Comparison of ENCODE assay signal across 18 cellular contexts in the genomic region with DNA sequence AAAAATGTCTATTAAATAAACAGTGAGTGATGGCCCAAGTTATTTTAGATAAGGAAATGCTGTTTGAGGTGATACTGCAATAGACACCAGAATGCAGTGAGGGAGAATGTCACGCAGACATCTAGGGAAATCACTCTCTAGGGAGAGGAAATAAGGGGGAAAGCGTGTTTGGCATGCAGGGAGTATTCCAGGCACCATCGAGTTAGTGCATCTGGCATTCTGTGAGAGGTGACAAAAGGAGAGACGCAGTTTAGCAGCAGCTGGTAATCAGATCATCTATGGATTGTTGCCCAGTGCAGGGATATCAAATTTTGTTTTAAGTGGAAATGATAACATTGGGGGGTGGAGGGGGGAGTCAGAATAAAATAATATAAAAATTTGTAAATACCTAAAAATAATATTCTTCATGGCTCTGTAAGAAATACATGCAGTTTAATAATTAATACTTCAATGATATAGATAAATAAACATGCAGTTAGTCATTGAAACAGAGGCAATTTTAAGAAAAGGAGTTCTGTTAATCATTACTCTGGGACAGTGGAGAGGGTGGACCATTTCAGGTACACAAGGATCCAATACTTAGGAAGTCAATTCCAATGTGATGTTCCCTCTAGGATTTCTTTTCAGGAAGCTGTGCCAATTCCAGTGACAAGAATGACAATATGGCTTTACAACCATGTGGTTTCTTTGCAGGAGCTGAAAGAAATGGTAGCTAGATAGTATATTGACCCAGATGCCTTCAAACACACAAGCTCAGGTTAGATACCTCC.
DNase-seq lines count a peak whose midpoint lies in the region; ATAC-seq lines count a peak whose summit lies in the region.
"Had no signal": no experiment of that assay in that cellular context is flagged by ENCODE, and none has a peak within 500 bp of the region (broad histone marks: within the 10 kb centered on the region; RNA-seq: fewer than 3 reads in every experiment).

No MANE protein-coding gene starts in this region.

- H4K91ac ChIP-seq in mesenchymal stem cell (ENCODE audit: low read length): no peak overlapping the region

- no peak overlapping the region for H3K9ac ChIP-seq in mesenchymal stem cell (ENCODE audit: low read length)
- H3K9ac ChIP-seq: parathyroid adenoma had no signal

- no peak overlapping the region for H3K18ac ChIP-seq in mesenchymal stem cell (ENCODE audit: low read depth in 1 of 2, low read length in 2 of 2)

- H3K4me1 ChIP-seq in mesenchymal stem cell (ENCODE audit: control insufficient read depth, insufficient read depth, low read depth, low read length): peaks cover 2% of the 10 kb centered on the region
- H3K4me1 ChIP-seq: lower lobe of right lung, parathyroid adenoma, suprapubic skin had no signal

- ATAC-seq in HG03442 (IDR thresholded peaks at IDR 0.05; ENCODE audit: unreplicated experiment): no peak
- ATAC-seq: K562; lower lobe of right lung; naive thymus-derived CD4-positive, alpha-beta T cell had no signal

- WGBS in mesenchymal stem cell: 30% methylated on average over 4 of the region's 4 CpGs

- H3K36me3 ChIP-seq in mesenchymal stem cell (ENCODE audit: control insufficient read depth in 1 of 2, insufficient read depth in 2 of 2, low read depth in 1 of 2, low read length in 2 of 2): no peaks in the 10 kb centered on the region
- H3K36me3 ChIP-seq: lower lobe of right lung, suprapubic skin had no signal

- H3K27ac ChIP-seq in mesenchymal stem cell (ENCODE audit: low read length, poor library complexity, severe bottlenecking): peak overlapping the region; percentile 25
- H3K27ac ChIP-seq: lower lobe of right lung, parathyroid adenoma, SK-N-MC, suprapubic skin had no signal

- DNase-seq in DMS153 (lab: John Stamatoyannopoulos, UW) (peak; percentile 92), NCI-H146 treated with DMSO at 0.1 percent for 48 hours (lab: John Stamatoyannopoulos, UW; ENCODE audit: unreplicated experiment) (peak; percentile 78), NCI-H524 (lab: John Stamatoyannopoulos, UW) (peak; percentile 80 to 94), mesenchymal stem cell (no peak), SIG-M5 (lab: John Stamatoyannopoulos, UW) (no peak), DMS79 treated with DMSO at 0.1 percent for 48 hours (lab: John Stamatoyannopoulos, UW) (no peak)
- DNase-seq: activated naive CD4-positive, alpha-beta T cell; effector memory CD4-positive, alpha-beta T cell; lower lobe of right lung; naive thymus-derived CD4-positive, alpha-beta T cell; NCI-H187; stimulated activated CD4-positive, alpha-beta T cell treated with anti-CD3 and anti-CD28 coated beads, Interleukin-4, amount 100 ng/mL, for 1 hour; T1000 had no signal

- no peak overlapping the region for H3K23ac ChIP-seq in mesenchymal stem cell (ENCODE audit: low read length in 2 of 2)

- no peaks in the 10 kb centered on the region for H3K79me1 ChIP-seq in mesenchymal stem cell (replicated peaks; ENCODE audit: low read length, poor library complexity, severe bottlenecking)

- no peak overlapping the region for H2BK12ac ChIP-seq in mesenchymal stem cell (ENCODE audit: low read length in 2 of 2)

- no peak overlapping the region for H2BK5ac ChIP-seq in mesenchymal stem cell (ENCODE audit: low read depth, low read length, poor library complexity, severe bottlenecking)

- H3K27me3 ChIP-seq in mesenchymal stem cell (ENCODE audit: control insufficient read depth in 1 of 2, insufficient read depth in 1 of 2, low read length in 2 of 2): no peaks in the 10 kb centered on the region
- H3K27me3 ChIP-seq: suprapubic skin had no signal

- no peak overlapping the region for H2BK15ac ChIP-seq in mesenchymal stem cell (ENCODE audit: low read depth, poor library complexity, severe bottlenecking)

- H4K8ac ChIP-seq in mesenchymal stem cell (ENCODE audit: low read length): no peak overlapping the region

- H2AFZ ChIP-seq in mesenchymal stem cell (ENCODE audit: low read depth, low read length): no peak overlapping the region
- H2AFZ ChIP-seq: parathyroid adenoma had no signal

- no peak overlapping the region for H3K14ac ChIP-seq in mesenchymal stem cell (ENCODE audit: low read length in 2 of 2)

- H3K4ac ChIP-seq in mesenchymal stem cell (ENCODE audit: low read depth in 1 of 2, low read length in 2 of 2): no peak overlapping the region

- H3K9me3 ChIP-seq in mesenchymal stem cell (ENCODE audit: control insufficient read depth, low read length): peaks cover 7% of the 10 kb centered on the region
- H3K9me3 ChIP-seq: lower lobe of right lung, suprapubic skin had no signal

- H2BK120ac ChIP-seq in mesenchymal stem cell (ENCODE audit: low read depth, low read length): no peak overlapping the region

- no peak overlapping the region for H3K4me3 ChIP-seq in mesenchymal stem cell (ENCODE audit: insufficient read depth in 1 of 2, low read depth in 1 of 2, low read length in 2 of 2)
- H3K4me3 ChIP-seq: K562, lower lobe of right lung, SK-N-MC, suprapubic skin had no signal

- H3K4me2 ChIP-seq in mesenchymal stem cell (ENCODE audit: low read length, poor library complexity, severe bottlenecking): peak overlapping the region; percentile 52

- no peak overlapping the region for H2AK5ac ChIP-seq in mesenchymal stem cell (ENCODE audit: low read length, severe bottlenecking)

Comparison
In these comparisons a context has a peak if more than half of its experiments do, and no peak if none do; other contexts are left out.
1. DNase-seq: peak in DMS153 (single experiment), NCI-H146 treated with DMSO at 0.1 percent for 48 hours (single experiment) and NCI-H524 (2 of 2); none in mesenchymal stem cell (single experiment), SIG-M5 (single experiment) and DMS79 treated with DMSO at 0.1 percent for 48 hours (single experiment).